In genomic region chr16:64900029-64900428, GRCh38 we compare ENCODE assay signal across 17 cellular contexts.
DNase-seq lines count a peak whose midpoint lies in the region; ATAC-seq and TF ChIP-seq lines count a peak whose summit lies in the region.
"Had no signal": no experiment of that assay in that cellular context is flagged by ENCODE, and none has a peak within 500 bp of the region (broad histone marks: within the 10 kb centered on the region; RNA-seq: fewer than 3 reads in every experiment).

No MANE protein-coding gene starts in this region.

- H3K4me3 ChIP-seq in GM23338: no peak overlapping the region
- no peak overlapping the region for H3K4me3 ChIP-seq in adipocyte (ENCODE audit: low read length)
- no peak overlapping the region for H3K4me3 ChIP-seq in hepatocyte
- no peak overlapping the region for H3K4me3 ChIP-seq in smooth muscle cell
- H3K4me3 ChIP-seq in right cardiac atrium (ENCODE audit: low read length): no peak overlapping the region
- H3K4me3 ChIP-seq: BLaER1 treated with 17β-estradiol and CSF1 and Interleukin-3, amounts not matched to agents 10 nM and 100 nM; HAP-1 had no signal

- H3K4me1 ChIP-seq in GM23338 (ENCODE audit: insufficient read depth): no peaks in the 10 kb centered on the region
- peaks cover 6% of the 10 kb centered on the region for H3K4me1 ChIP-seq in adipocyte (ENCODE audit: control insufficient read depth, insufficient read depth, low read length)
- peaks cover 12% of the 10 kb centered on the region for H3K4me1 ChIP-seq in hepatocyte (ENCODE audit: insufficient read depth)
- peaks cover 6% of the 10 kb centered on the region for H3K4me1 ChIP-seq in smooth muscle cell (ENCODE audit: low read depth)
- no peaks in the 10 kb centered on the region for H3K4me1 ChIP-seq in right cardiac atrium (ENCODE audit: control insufficient read depth, insufficient read depth, low read length)
- H3K4me1 ChIP-seq: BLaER1 treated with 17β-estradiol and CSF1 and Interleukin-3, amounts not matched to agents 10 nM and 100 nM; HAP-1 had no signal

- intact Hi-C loops in right cardiac atrium (cut with DNase I): no loop called here

- H3K79me2 ChIP-seq in GM23338 (replicated peaks; ENCODE audit: insufficient read depth) (no peaks in the 10 kb centered on the region), hepatocyte (no peaks in the 10 kb centered on the region), smooth muscle cell (ENCODE audit: low read depth) (no peaks in the 10 kb centered on the region)

- 0 out of 2 replicates have a peak overlapping the region, but pooled peaks have one; percentile 8 for H2AFZ ChIP-seq in GM23338
- H2AFZ ChIP-seq in hepatocyte: no peak overlapping the region
- peak overlapping the region; percentile 84 for H2AFZ ChIP-seq in smooth muscle cell (ENCODE audit: low read depth)

- 33% methylated on average over 2 of the region's 2 CpGs for WGBS in hepatocyte (ENCODE audit: low lambda C conversion rate, missing lambda C conversion rate)
- WGBS in smooth muscle cell (ENCODE audit: low lambda C conversion rate): 16% methylated on average over 2 of the region's 2 CpGs
- WGBS in right cardiac atrium: 55% methylated on average over 2 of the region's 2 CpGs

- H3K27ac Mint-ChIP-seq in GM23338: no peak overlapping the region
- H3K27ac Mint-ChIP-seq: B cell; CD8-positive, alpha-beta T cell; IgD-negative memory B cell had no signal

- no peaks in the 10 kb centered on the region for H4K20me1 ChIP-seq in GM23338 (replicated peaks; ENCODE audit: insufficient read depth)
- H4K20me1 ChIP-seq in hepatocyte (ENCODE audit: insufficient read depth, poor library complexity, severe bottlenecking): no peaks in the 10 kb centered on the region
- no peaks in the 10 kb centered on the region for H4K20me1 ChIP-seq in smooth muscle cell (ENCODE audit: low read depth)
- H4K20me1 ChIP-seq: BLaER1 treated with 17β-estradiol and CSF1 and Interleukin-3, amounts not matched to agents 10 nM and 100 nM had no signal

- ATAC-seq in GM23338: no peak
- ATAC-seq in right cardiac atrium: no peak
- ATAC-seq in GM21515 (IDR thresholded peaks at IDR 0.05; ENCODE audit: unreplicated experiment): no peak
- ATAC-seq: CD8-positive, alpha-beta T cell; HepG2 had no signal

- no peak for DNase-seq in GM23338 (ENCODE audit: low spot score)
- peak; percentile 61 for DNase-seq in adipocyte (ENCODE audit: low read depth)
- no peak for DNase-seq in hepatocyte (ENCODE audit: low spot score)
- no peak for DNase-seq in smooth muscle cell (lab: John Stamatoyannopoulos, UW; ENCODE audit: unreplicated experiment)
- no peak for DNase-seq in right cardiac atrium
- no peak for DNase-seq in GM10248 (ENCODE audit: extremely low spot score)
- DNase-seq in OCI-M1 (lab: John Stamatoyannopoulos, UW): no peak
- DNase-seq: Calu3; CD8-positive, alpha-beta T cell; DMS79 treated with DMSO at 0.1 percent for 48 hours; EL had no signal

- TF ChIP-seq CTCF in GM23338 (conservative IDR thresholded peaks at IDR 0.05; ENCODE audit: low read depth in 2 of 2) (no peak), hepatocyte (IDR thresholded peaks at IDR 0.05; ENCODE audit: poor library complexity) (no peak), smooth muscle cell (IDR thresholded peaks at IDR 0.05; ENCODE audit: borderline replicate concordance, insufficient read depth, poor library complexity, severe bottlenecking) (no peak), GM10248 (IDR thresholded peaks at IDR 0.05; ENCODE audit: control extremely low read depth, extremely low read depth, low read depth, missing control alignments) (no peak)

- no peaks in the 10 kb centered on the region for H3K27me3 ChIP-seq in GM23338 (ENCODE audit: insufficient read depth)
- H3K27me3 ChIP-seq in adipocyte (replicated peaks; ENCODE audit: control insufficient read depth, insufficient read depth, low read length): no peaks in the 10 kb centered on the region
- no peaks in the 10 kb centered on the region for H3K27me3 ChIP-seq in hepatocyte
- H3K27me3 ChIP-seq in smooth muscle cell (ENCODE audit: low read depth): no peaks in the 10 kb centered on the region
- no peaks in the 10 kb centered on the region for H3K27me3 ChIP-seq in right cardiac atrium (ENCODE audit: control insufficient read depth, insufficient read depth)
- H3K27me3 ChIP-seq: BLaER1 treated with 17β-estradiol and CSF1 and Interleukin-3, amounts not matched to agents 10 nM and 100 nM had no signal

- no peak overlapping the region for H3K27ac ChIP-seq in GM23338 (ENCODE audit: low read depth)
- no peak overlapping the region for H3K27ac ChIP-seq in hepatocyte
- peak overlapping the region; percentile 67 for H3K27ac ChIP-seq in smooth muscle cell (ENCODE audit: low read depth)
- no peak overlapping the region for H3K27ac ChIP-seq in right cardiac atrium (ENCODE audit: low read length)
- H3K27ac ChIP-seq: BLaER1 treated with 17β-estradiol and CSF1 and Interleukin-3, amounts not matched to agents 10 nM and 100 nM had no signal

- no peaks in the 10 kb centered on the region for H3K36me3 Mint-ChIP-seq in GM23338 (ENCODE audit: low read depth)
- H3K36me3 Mint-ChIP-seq: CD8-positive, alpha-beta T cell; IgD-negative memory B cell had no signal

- no peak overlapping the region for H3K4me3 Mint-ChIP-seq in GM23338
- H3K4me3 Mint-ChIP-seq: B cell; CD8-positive, alpha-beta T cell; IgD-negative memory B cell had no signal

- H3F3A ChIP-seq in GM23338 (replicated peaks; ENCODE audit: low read depth) (no peaks in the 10 kb centered on the region), smooth muscle cell (ENCODE audit: low read depth) (no peaks in the 10 kb centered on the region)

- CTCF ChIA-PET in GM10248 (lab: Yijun Ruan, JAX): no interaction called here

- no peaks in the 10 kb centered on the region for H3K36me3 ChIP-seq in GM23338 (ENCODE audit: insufficient read depth)
- no peaks in the 10 kb centered on the region for H3K36me3 ChIP-seq in adipocyte (ENCODE audit: control insufficient read depth, insufficient read depth, low read length, severe bottlenecking)
- H3K36me3 ChIP-seq in hepatocyte (replicated peaks; ENCODE audit: insufficient read depth, low read depth): no peaks in the 10 kb centered on the region
- no peaks in the 10 kb centered on the region for H3K36me3 ChIP-seq in smooth muscle cell (ENCODE audit: low read depth)
- H3K36me3 ChIP-seq: BLaER1 treated with 17β-estradiol and CSF1 and Interleukin-3, amounts not matched to agents 10 nM and 100 nM; HAP-1 had no signal

- no peak overlapping the region for H3K9ac ChIP-seq in adipocyte (ENCODE audit: low read length)
- H3K9ac ChIP-seq in smooth muscle cell (ENCODE audit: low read depth): peak overlapping the region; percentile 5
- H3K9ac ChIP-seq: BLaER1 treated with 17β-estradiol and CSF1 and Interleukin-3, amounts not matched to agents 10 nM and 100 nM had no signal

- POLR2A ChIA-PET in GM10248 (lab: Yijun Ruan, JAX): no interaction called here

- H3K27me3 Mint-ChIP-seq in GM23338 (ENCODE audit: insufficient read depth, low read depth, poor library complexity): no peaks in the 10 kb centered on the region
- H3K27me3 Mint-ChIP-seq: B cell, IgD-negative memory B cell had no signal

- no peaks in the 10 kb centered on the region for H3K9me3 Mint-ChIP-seq in GM23338

- no peaks in the 10 kb centered on the region for H3K4me1 Mint-ChIP-seq in GM23338
- H3K4me1 Mint-ChIP-seq: B cell had no signal

- H3K4me2 ChIP-seq in GM23338 (no peak overlapping the region), hepatocyte (peak overlapping the region; percentile 22), smooth muscle cell (peak overlapping the region; percentile 49)
- H3K4me2 ChIP-seq: BLaER1 treated with 17β-estradiol and CSF1 and Interleukin-3, amounts not matched to agents 10 nM and 100 nM had no signal

- no peaks in the 10 kb centered on the region for H3K9me3 ChIP-seq in adipocyte (ENCODE audit: control insufficient read depth, low read length)
- H3K9me3 ChIP-seq in hepatocyte (ENCODE audit: low read depth): no peaks in the 10 kb centered on the region
- H3K9me3 ChIP-seq in smooth muscle cell (replicated peaks; ENCODE audit: low read depth): no peaks in the 10 kb centered on the region
- no peaks in the 10 kb centered on the region for H3K9me3 ChIP-seq in right cardiac atrium (ENCODE audit: control insufficient read depth, low read length)
- H3K9me3 ChIP-seq: BLaER1 treated with 17β-estradiol and CSF1 and Interleukin-3, amounts not matched to agents 10 nM and 100 nM; HAP-1 had no signal

- peaks cover 6% of the 10 kb centered on the region for H3K9me2 ChIP-seq in GM23338 (ENCODE audit: insufficient read depth)
- no peaks in the 10 kb centered on the region for H3K9me2 ChIP-seq in hepatocyte (replicated peaks; ENCODE audit: insufficient read depth)
